ENCODE assay signal across 1 cellular context in the genomic region with DNA sequence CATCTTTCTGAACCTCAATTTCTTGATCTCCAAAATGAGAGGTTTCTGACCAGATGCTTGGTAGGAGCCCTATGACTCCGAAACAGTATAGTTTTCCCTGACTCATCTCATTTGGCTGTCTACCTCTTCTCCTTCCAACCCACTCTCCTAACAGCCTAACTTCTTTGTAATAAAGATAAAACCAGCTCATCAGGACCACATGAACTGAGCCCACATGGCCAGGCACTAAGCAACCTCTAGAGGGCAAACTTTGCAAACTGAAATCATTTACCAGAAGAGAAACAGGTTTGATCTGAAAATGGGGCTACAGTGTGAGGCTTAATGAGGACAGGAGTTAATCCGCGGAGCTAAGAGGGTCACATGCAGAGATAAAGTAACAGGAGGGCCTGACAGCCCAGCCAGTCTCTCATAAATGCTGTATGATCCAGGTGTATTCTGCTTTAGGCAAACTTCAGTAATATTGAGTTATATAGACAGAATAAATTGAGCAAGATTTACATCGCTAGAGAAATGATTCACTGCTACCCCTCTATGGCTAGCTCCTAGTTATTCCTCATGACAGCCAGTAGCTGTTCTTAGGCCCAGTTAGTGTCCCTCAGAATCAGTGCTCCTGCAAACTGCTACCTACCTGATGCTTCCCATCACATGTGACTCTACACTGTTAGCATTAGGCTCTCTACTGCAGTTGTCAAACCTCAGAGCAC.
TF ChIP-seq lines count a peak whose summit lies in the region.

No MANE protein-coding gene starts in this region.

TF ChIP-seq in IMR-90, 13 proteins besides CTCF, POLR2A, EP300 and RAD21 (continued from another document):
- TF ChIP-seq, protein P1, sequence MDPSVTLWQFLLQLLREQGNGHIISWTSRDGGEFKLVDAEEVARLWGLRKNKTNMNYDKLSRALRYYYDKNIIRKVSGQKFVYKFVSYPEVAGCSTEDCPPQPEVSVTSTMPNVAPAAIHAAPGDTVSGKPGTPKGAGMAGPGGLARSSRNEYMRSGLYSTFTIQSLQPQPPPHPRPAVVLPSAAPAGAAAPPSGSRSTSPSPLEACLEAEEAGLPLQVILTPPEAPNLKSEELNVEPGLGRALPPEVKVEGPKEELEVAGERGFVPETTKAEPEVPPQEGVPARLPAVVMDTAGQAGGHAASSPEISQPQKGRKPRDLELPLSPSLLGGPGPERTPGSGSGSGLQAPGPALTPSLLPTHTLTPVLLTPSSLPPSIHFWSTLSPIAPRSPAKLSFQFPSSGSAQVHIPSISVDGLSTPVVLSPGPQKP (IDR thresholded peaks at IDR 0.05; ENCODE audit: borderline replicate concordance, low read depth, low read length) = no peak
- TF ChIP-seq, protein P2, sequence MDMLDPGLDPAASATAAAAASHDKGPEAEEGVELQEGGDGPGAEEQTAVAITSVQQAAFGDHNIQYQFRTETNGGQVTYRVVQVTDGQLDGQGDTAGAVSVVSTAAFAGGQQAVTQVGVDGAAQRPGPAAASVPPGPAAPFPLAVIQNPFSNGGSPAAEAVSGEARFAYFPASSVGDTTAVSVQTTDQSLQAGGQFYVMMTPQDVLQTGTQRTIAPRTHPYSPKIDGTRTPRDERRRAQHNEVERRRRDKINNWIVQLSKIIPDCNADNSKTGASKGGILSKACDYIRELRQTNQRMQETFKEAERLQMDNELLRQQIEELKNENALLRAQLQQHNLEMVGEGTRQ (IDR thresholded peaks at IDR 0.05; ENCODE audit: low read depth, low read length) = peak; percentile 39; the same call in 1 of the 2 replicates
- peak; percentile 74 for TF ChIP-seq MAFK (IDR thresholded peaks at IDR 0.05; ENCODE audit: low read depth, low read length)
- TF ChIP-seq NFE2L2 (IDR thresholded peaks at IDR 0.05; ENCODE audit: low read depth, low read length) = peak; percentile 48; the same call in 1 of the 2 replicates
- no peak for TF ChIP-seq CEBPB (IDR thresholded peaks at IDR 0.05; ENCODE audit: low read depth, low read length)
- peak; percentile 86 for TF ChIP-seq SMC3 (IDR thresholded peaks at IDR 0.05; ENCODE audit: low read depth, low read length)
- TF ChIP-seq BHLHE40 (IDR thresholded peaks at IDR 0.05; ENCODE audit: low read depth, low read length) = no peak
- no peak for TF ChIP-seq FOS (IDR thresholded peaks at IDR 0.05; ENCODE audit: low read depth, low read length)
